ENCODE assay signal across 15 cellular contexts in genomic region chr6:143176090-143177021, GRCh38.
DNase-seq lines count a peak whose midpoint lies in the region; ATAC-seq and TF ChIP-seq lines count a peak whose summit lies in the region.
"Had no signal": no experiment of that assay in that cellular context is flagged by ENCODE, and none has a peak within 500 bp of the region (broad histone marks: within the 10 kb centered on the region; RNA-seq: fewer than 3 reads in every experiment).

No MANE protein-coding gene starts in this region.

- no peak overlapping the region for H3K4me3 ChIP-seq in Panc1 (ENCODE audit: low read depth in 2 of 2, low read length in 2 of 2)
- H3K4me3 ChIP-seq in epithelial cell of proximal tubule (ENCODE audit: low read depth, low read length), result no peak overlapping the region
- no peak overlapping the region for H3K4me3 ChIP-seq in smooth muscle cell
- H3K4me3 ChIP-seq: skin epidermis had no signal

- no peaks in the 10 kb centered on the region for H3K79me2 ChIP-seq in smooth muscle cell (ENCODE audit: low read depth)

- ATAC-seq in Panc1, result peak; percentile 76
- no peak for ATAC-seq in GM21576 (IDR thresholded peaks at IDR 0.05; ENCODE audit: unreplicated experiment)

- no peaks in the 10 kb centered on the region for H4K20me1 ChIP-seq in smooth muscle cell (ENCODE audit: low read depth)

- H3K9ac ChIP-seq in smooth muscle cell (ENCODE audit: low read depth), result no peak overlapping the region

- H3K27ac Mint-ChIP-seq in activated CD4-positive, alpha-beta T cell treated with anti-CD3 and anti-CD28 coated beads, Interleukin-2, amount 10 ng/mL, durations not matched to agents 7 days and 5 days, result no peak overlapping the region
- H3K27ac Mint-ChIP-seq: B cell; T-helper 2 cell treated with Interferon-gamma antibody and Interleukin-4, amounts not matched to agents 5 μg/mL and 100 μg/mL, for 36 hours had no signal

- no peaks in the 10 kb centered on the region for H3K4me1 ChIP-seq in Panc1 (ENCODE audit: control insufficient read depth, insufficient read depth, low read length)
- H3K4me1 ChIP-seq in smooth muscle cell (ENCODE audit: low read depth), result no peaks in the 10 kb centered on the region

- H3K4me2 ChIP-seq in smooth muscle cell, result peak overlapping the region; percentile 2

- H3K9me3 Mint-ChIP-seq in activated CD4-positive, alpha-beta T cell treated with anti-CD3 and anti-CD28 coated beads, Interleukin-2, amount 10 ng/mL, durations not matched to agents 7 days and 5 days, result peaks cover 34% of the 10 kb centered on the region

- intact Hi-C loops in Panc1 (cut with micrococcal nuclease; ENCODE audit: unreplicated experiment), result no loop called here

- CTCF ChIA-PET in activated CD4-positive, alpha-beta T cell treated with anti-CD3 and anti-CD28 coated beads, Interleukin-2, amount 10 ng/mL, durations not matched to agents 7 days and 5 days (lab: Charles Lee), result no interaction called here
- CTCF ChIA-PET in Panc1 (lab: Charles Lee), result interaction anchor here (0.6 to 0.7 kb wide), 3 partner anchors 9 to 401 kb away, joined by 3 to 11 read pairs (median 5); no protein-coding TSS in a partner anchor

- H3K9me3 ChIP-seq in Panc1 (ENCODE audit: control insufficient read depth, insufficient read depth, low read depth, low read length) (no peaks in the 10 kb centered on the region), smooth muscle cell (replicated peaks; ENCODE audit: low read depth) (no peaks in the 10 kb centered on the region)

- H3K27me3 ChIP-seq in Panc1 (ENCODE audit: control insufficient read depth, insufficient read depth, low read length), result no peaks in the 10 kb centered on the region
- H3K27me3 ChIP-seq in smooth muscle cell (ENCODE audit: low read depth), result no peaks in the 10 kb centered on the region

- H3K4me3 Mint-ChIP-seq in activated CD4-positive, alpha-beta T cell treated with anti-CD3 and anti-CD28 coated beads, Interleukin-2, amount 10 ng/mL, durations not matched to agents 7 days and 5 days, result no peak overlapping the region
- H3K4me3 Mint-ChIP-seq: B cell; T-helper 2 cell treated with Interferon-gamma antibody and Interleukin-4, amounts not matched to agents 5 μg/mL and 100 μg/mL, for 36 hours had no signal

- H3K27me3 Mint-ChIP-seq in activated CD4-positive, alpha-beta T cell treated with anti-CD3 and anti-CD28 coated beads, Interleukin-2, amount 10 ng/mL, durations not matched to agents 7 days and 5 days, result no peaks in the 10 kb centered on the region
- H3K27me3 Mint-ChIP-seq: B cell had no signal

- H3K4me1 Mint-ChIP-seq in activated CD4-positive, alpha-beta T cell treated with anti-CD3 and anti-CD28 coated beads, Interleukin-2, amount 10 ng/mL, durations not matched to agents 7 days and 5 days, result no peaks in the 10 kb centered on the region
- H3K4me1 Mint-ChIP-seq: B cell had no signal

- TF ChIP-seq CTCF in Panc1 (IDR thresholded peaks at IDR 0.05), result peak; percentile 55
- peak; percentile 38 for TF ChIP-seq CTCF in epithelial cell of proximal tubule (conservative IDR thresholded peaks at IDR 0.05; ENCODE audit: low read depth, low read length)
- peak; percentile 33 for TF ChIP-seq CTCF in smooth muscle cell (IDR thresholded peaks at IDR 0.05; ENCODE audit: borderline replicate concordance, insufficient read depth, poor library complexity, severe bottlenecking)

- no peak overlapping the region for H2AFZ ChIP-seq in smooth muscle cell (ENCODE audit: low read depth)

- H3K27ac ChIP-seq in Panc1 (ENCODE audit: low read length) (no peak overlapping the region), smooth muscle cell (ENCODE audit: low read depth) (peak overlapping the region; percentile 55)

- BruUV-seq in Panc1 (replicated peaks; lab: Mats Ljungman, UMichigan), result no TSS peak

- POLR2A ChIA-PET in activated CD4-positive, alpha-beta T cell treated with anti-CD3 and anti-CD28 coated beads, Interleukin-2, amount 10 ng/mL, durations not matched to agents 7 days and 5 days (lab: Charles Lee), result no interaction called here
- POLR2A ChIA-PET in Panc1 (lab: Charles Lee), result no interaction called here

- H3K36me3 Mint-ChIP-seq in activated CD4-positive, alpha-beta T cell treated with anti-CD3 and anti-CD28 coated beads, Interleukin-2, amount 10 ng/mL, durations not matched to agents 7 days and 5 days (ENCODE audit: low read depth), result peaks cover 25% of the 10 kb centered on the region

- in situ Hi-C loops in Panc1 (cut with HindIII; ENCODE audit: low pct_unique_long_range_greater_than_20kb, low sequenced_read_pairs), result no loop called here

- H3F3A ChIP-seq in smooth muscle cell (ENCODE audit: low read depth), result no peaks in the 10 kb centered on the region

- no peaks in the 10 kb centered on the region for H3K36me3 ChIP-seq in Panc1 (ENCODE audit: control insufficient read depth, insufficient read depth, low read length)
- H3K36me3 ChIP-seq in smooth muscle cell (ENCODE audit: low read depth), result no peaks in the 10 kb centered on the region

- DNase-seq in activated CD4-positive, alpha-beta T cell treated with anti-CD3 and anti-CD28 coated beads for 48 hours, result peak; percentile 7
- no peak for DNase-seq in activated CD4-positive, alpha-beta T cell treated with anti-CD3 and anti-CD28 coated beads, Interleukin-2, amount 10 ng/mL, durations not matched to agents 7 days and 5 days
- no peak for DNase-seq in Panc1 (ENCODE audit: low read depth, low spot score)
- no peak for DNase-seq in epithelial cell of proximal tubule (ENCODE audit: low read depth)
- DNase-seq in smooth muscle cell (lab: John Stamatoyannopoulos, UW; ENCODE audit: unreplicated experiment), result no peak
- DNase-seq in GM03348 (ENCODE audit: low spot score), result no peak
- DNase-seq in NCI-H2196 (lab: John Stamatoyannopoulos, UW; ENCODE audit: unreplicated experiment), result no peak
- DNase-seq: activated gamma-delta T cell; H7; NCI-H2171; stimulated activated naive CD4-positive, alpha-beta T cell treated with Interleukin-2 at 50 U/mL for 16 hours had no signal

- 60% methylated on average over 12 of the region's 12 CpGs for WGBS in smooth muscle cell (ENCODE audit: low lambda C conversion rate)
